1 cellular context compared by ENCODE assay signal in the genomic region with DNA sequence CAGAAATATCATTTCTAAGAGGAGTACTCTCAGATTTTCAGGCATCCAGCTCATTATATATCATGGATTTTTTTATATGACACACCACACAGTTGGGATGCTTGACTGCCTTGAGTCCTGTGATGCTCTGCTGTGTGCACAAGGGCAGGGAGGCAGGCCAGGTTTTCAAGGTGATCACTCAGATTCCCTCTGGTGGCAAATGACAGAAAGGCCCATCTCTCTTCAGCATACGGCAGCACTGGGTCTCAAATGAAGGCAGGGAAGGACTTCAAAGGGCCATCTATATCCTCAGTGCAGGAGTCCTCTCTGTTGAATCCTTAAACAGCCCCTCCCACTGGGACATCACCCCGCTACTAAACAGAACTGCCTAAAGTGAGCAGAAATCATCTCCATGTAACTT.
TF ChIP-seq lines count a peak whose summit lies in the region.

No MANE protein-coding gene starts in this region.

TF ChIP-seq in HepG2, 621 proteins besides CTCF, POLR2A, EP300 and RAD21 (continued from another document):
- TF ChIP-seq ZNF607 (CRISPR knock-in tag; IDR thresholded peaks at IDR 0.05; ENCODE audit: borderline replicate concordance) (no peak), MZF1 (CRISPR knock-in tag; IDR thresholded peaks at IDR 0.05; ENCODE audit: borderline replicate concordance) (no peak), GLI4 (CRISPR knock-in tag; IDR thresholded peaks at IDR 0.05; ENCODE audit: borderline replicate concordance) (no peak), SMC3 (IDR thresholded peaks at IDR 0.05; ENCODE audit: low read length) (peak; percentile 42; the same call in 1 of the 2 replicates), ELF3 (CRISPR knock-in tag; IDR thresholded peaks at IDR 0.05) (no peak), PAF1 (CRISPR knock-in tag; IDR thresholded peaks at IDR 0.05) (no peak)
- TF ChIP-seq, protein P1, sequence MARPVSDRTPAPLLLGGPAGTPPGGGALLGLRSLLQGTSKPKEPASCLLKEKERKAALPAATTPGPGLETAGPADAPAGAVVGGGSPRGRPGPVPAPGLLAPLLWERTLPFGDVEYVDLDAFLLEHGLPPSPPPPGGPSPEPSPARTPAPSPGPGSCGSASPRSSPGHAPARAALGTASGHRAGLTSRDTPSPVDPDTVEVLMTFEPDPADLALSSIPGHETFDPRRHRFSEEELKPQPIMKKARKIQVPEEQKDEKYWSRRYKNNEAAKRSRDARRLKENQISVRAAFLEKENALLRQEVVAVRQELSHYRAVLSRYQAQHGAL (CRISPR knock-in tag; IDR thresholded peaks at IDR 0.05; ENCODE audit: not compliant biosample characterization), result no peak
- TF ChIP-seq, protein P2, sequence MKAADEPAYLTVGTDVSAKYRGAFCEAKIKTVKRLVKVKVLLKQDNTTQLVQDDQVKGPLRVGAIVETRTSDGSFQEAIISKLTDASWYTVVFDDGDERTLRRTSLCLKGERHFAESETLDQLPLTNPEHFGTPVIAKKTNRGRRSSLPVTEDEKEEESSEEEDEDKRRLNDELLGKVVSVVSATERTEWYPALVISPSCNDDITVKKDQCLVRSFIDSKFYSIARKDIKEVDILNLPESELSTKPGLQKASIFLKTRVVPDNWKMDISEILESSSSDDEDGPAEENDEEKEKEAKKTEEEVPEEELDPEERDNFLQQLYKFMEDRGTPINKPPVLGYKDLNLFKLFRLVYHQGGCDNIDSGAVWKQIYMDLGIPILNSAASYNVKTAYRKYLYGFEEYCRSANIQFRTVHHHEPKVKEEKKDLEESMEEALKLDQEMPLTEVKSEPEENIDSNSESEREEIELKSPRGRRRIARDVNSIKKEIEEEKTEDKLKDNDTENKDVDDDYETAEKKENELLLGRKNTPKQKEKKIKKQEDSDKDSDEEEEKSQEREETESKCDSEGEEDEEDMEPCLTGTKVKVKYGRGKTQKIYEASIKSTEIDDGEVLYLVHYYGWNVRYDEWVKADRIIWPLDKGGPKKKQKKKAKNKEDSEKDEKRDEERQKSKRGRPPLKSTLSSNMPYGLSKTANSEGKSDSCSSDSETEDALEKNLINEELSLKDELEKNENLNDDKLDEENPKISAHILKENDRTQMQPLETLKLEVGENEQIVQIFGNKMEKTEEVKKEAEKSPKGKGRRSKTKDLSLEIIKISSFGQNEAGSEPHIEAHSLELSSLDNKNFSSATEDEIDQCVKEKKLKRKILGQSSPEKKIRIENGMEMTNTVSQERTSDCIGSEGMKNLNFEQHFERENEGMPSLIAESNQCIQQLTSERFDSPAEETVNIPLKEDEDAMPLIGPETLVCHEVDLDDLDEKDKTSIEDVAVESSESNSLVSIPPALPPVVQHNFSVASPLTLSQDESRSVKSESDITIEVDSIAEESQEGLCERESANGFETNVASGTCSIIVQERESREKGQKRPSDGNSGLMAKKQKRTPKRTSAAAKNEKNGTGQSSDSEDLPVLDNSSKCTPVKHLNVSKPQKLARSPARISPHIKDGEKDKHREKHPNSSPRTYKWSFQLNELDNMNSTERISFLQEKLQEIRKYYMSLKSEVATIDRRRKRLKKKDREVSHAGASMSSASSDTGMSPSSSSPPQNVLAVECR (CRISPR knock-in tag; IDR thresholded peaks at IDR 0.05; ENCODE audit: borderline replicate concordance), result no peak
